In genomic region chr17:36647598-36647997, GRCh38 we compare ENCODE assay signal across 24 cellular contexts. TPM values are rescaled to one million over a fixed set of nuclear protein-coding genes. Genes with fewer than 3 reads are reported as not detected.
DNase-seq lines count a peak whose midpoint lies in the region; ATAC-seq and TF ChIP-seq lines count a peak whose summit lies in the region.
"Had no signal": no experiment of that assay in that cellular context is flagged by ENCODE, and none has a peak within 500 bp of the region (broad histone marks: within the 10 kb centered on the region; RNA-seq: fewer than 3 reads in every experiment).

No MANE protein-coding gene starts in this region.

- H3K4me1 Mint-ChIP-seq in endodermal cell = peaks cover 14% of the 10 kb centered on the region

- H3K27ac ChIP-seq in cardiac muscle cell = no peak overlapping the region
- no peak overlapping the region for H3K27ac ChIP-seq in endodermal cell (ENCODE audit: low read depth, low read length)
- H3K27ac ChIP-seq: BLaER1, colonic mucosa, RWPE1, transverse colon had no signal

- no peaks in the 10 kb centered on the region for H3K36me3 Mint-ChIP-seq in endodermal cell (ENCODE audit: low read depth)
- H3K36me3 Mint-ChIP-seq: activated naive CD8-positive, alpha-beta T cell treated with anti-CD3 and anti-CD28 coated beads, Interleukin-2, amount 10 ng/mL, durations not matched to agents 7 days and 5 days; natural killer cell had no signal

- peaks cover 23% of the 10 kb centered on the region for H3K27me3 ChIP-seq in cardiac muscle cell
- peaks cover 23% of the 10 kb centered on the region for H3K27me3 ChIP-seq in endodermal cell (ENCODE audit: control insufficient read depth, insufficient read depth, low read length, poor library complexity, severe bottlenecking)

- no peak for ATAC-seq in Right ventricle myocardium superior (ENCODE audit: poor library complexity)
- no peak for ATAC-seq in HG03439 (IDR thresholded peaks at IDR 0.05; ENCODE audit: unreplicated experiment)
- ATAC-seq: natural killer cell; sciatic nerve; stimulated activated naive CD8-positive, alpha-beta T cell treated with anti-CD3 and anti-CD28 coated beads, Interleukin-15, amount 100 ng/mL, for 72 hours had no signal

- TF ChIP-seq CTCF in cardiac muscle cell (IDR thresholded peaks at IDR 0.05; ENCODE audit: low read depth, low read length) (peak; percentile 16), endodermal cell (conservative IDR thresholded peaks at IDR 0.05) (peak; percentile 76)

- no peaks in the 10 kb centered on the region for H3K4me1 ChIP-seq in cardiac muscle cell (ENCODE audit: low read depth)
- no peaks in the 10 kb centered on the region for H3K4me1 ChIP-seq in endodermal cell (ENCODE audit: control insufficient read depth, insufficient read depth, low read length)

- H3K36me3 ChIP-seq in cardiac muscle cell (no peaks in the 10 kb centered on the region), endodermal cell (ENCODE audit: control insufficient read depth, insufficient read depth, low read length) (no peaks in the 10 kb centered on the region)
- H3K36me3 ChIP-seq: BLaER1, colonic mucosa, transverse colon had no signal

- H3K9me3 Mint-ChIP-seq in endodermal cell = no peaks in the 10 kb centered on the region
- H3K9me3 Mint-ChIP-seq: activated CD4-positive, alpha-beta memory T cell treated with anti-CD3 and anti-CD28 coated beads, Interleukin-2, amount 10 ng/mL, durations not matched to agents 7 days and 5 days; activated naive CD8-positive, alpha-beta T cell treated with anti-CD3 and anti-CD28 coated beads, Interleukin-2, amount 10 ng/mL, durations not matched to agents 7 days and 5 days; HFFc6; natural killer cell; stimulated activated naive CD8-positive, alpha-beta T cell treated with anti-CD3 and anti-CD28 coated beads, Interleukin-15, amount 100 ng/mL, for 72 hours had no signal

- H3K4me3 ChIP-seq in cardiac muscle cell = no peak overlapping the region
- no peak overlapping the region for H3K4me3 ChIP-seq in endodermal cell (ENCODE audit: low read length)
- H3K4me3 ChIP-seq: BLaER1, colonic mucosa, transverse colon had no signal

- H3K4me3 Mint-ChIP-seq in endodermal cell = no peak overlapping the region
- H3K4me3 Mint-ChIP-seq: activated CD4-positive, alpha-beta memory T cell treated with anti-CD3 and anti-CD28 coated beads, Interleukin-2, amount 10 ng/mL, durations not matched to agents 7 days and 5 days; activated naive CD8-positive, alpha-beta T cell treated with anti-CD3 and anti-CD28 coated beads, Interleukin-2, amount 10 ng/mL, durations not matched to agents 7 days and 5 days; HFFc6; natural killer cell; stimulated activated naive CD8-positive, alpha-beta T cell treated with anti-CD3 and anti-CD28 coated beads, Interleukin-15, amount 100 ng/mL, for 72 hours had no signal

- no peak overlapping the region for H3K27ac Mint-ChIP-seq in endodermal cell
- H3K27ac Mint-ChIP-seq: activated CD4-positive, alpha-beta memory T cell treated with anti-CD3 and anti-CD28 coated beads, Interleukin-2, amount 10 ng/mL, durations not matched to agents 7 days and 5 days; activated naive CD8-positive, alpha-beta T cell treated with anti-CD3 and anti-CD28 coated beads, Interleukin-2, amount 10 ng/mL, durations not matched to agents 7 days and 5 days; HFFc6; natural killer cell; stimulated activated naive CD8-positive, alpha-beta T cell treated with anti-CD3 and anti-CD28 coated beads, Interleukin-15, amount 100 ng/mL, for 72 hours had no signal

- intact Hi-C loops in Right ventricle myocardium superior (cut with DNase I) = no loop called here

- H3K9me3 ChIP-seq in cardiac muscle cell (ENCODE audit: low read depth) = no peaks in the 10 kb centered on the region
- no peaks in the 10 kb centered on the region for H3K9me3 ChIP-seq in endodermal cell (ENCODE audit: control insufficient read depth, low read length)
- H3K9me3 ChIP-seq: BLaER1, colonic mucosa, transverse colon had no signal

- no peak for DNase-seq in cardiac muscle cell (ENCODE audit: low read depth in 1 of 2, low spot score in 1 of 2)
- DNase-seq in Right ventricle myocardium superior = no peak
- DNase-seq in NCI-H82 treated with DMSO at 0.1 percent for 48 hours (lab: John Stamatoyannopoulos, UW; ENCODE audit: unreplicated experiment) = peak; percentile 10
- DNase-seq in endodermal cell = peak; percentile 88
- no peak for DNase-seq in NCI-H446 (lab: John Stamatoyannopoulos, UW)
- DNase-seq in DMS153 treated with DMSO at 0.1 percent for 48 hours (lab: John Stamatoyannopoulos, UW; ENCODE audit: unreplicated experiment) = no peak
- DNase-seq in kidney glomerular epithelial cell (lab: John Stamatoyannopoulos, UW) = no peak
- DNase-seq: activated CD4-positive, alpha-beta memory T cell treated with anti-CD3 and anti-CD28 coated beads, Interleukin-2, amount 10 ng/mL, durations not matched to agents 7 days and 5 days; activated CD4-positive, CD25-positive, alpha-beta regulatory T cell; activated effector memory CD4-positive, alpha-beta T cell treated with Interleukin-2 at 50 U/mL for 16 hours; activated naive CD8-positive, alpha-beta T cell treated with anti-CD3 and anti-CD28 coated beads, Interleukin-2, amount 10 ng/mL, durations not matched to agents 7 days and 5 days; colonic mucosa; HFFc6; natural killer cell; NCI-H1092; NCI-H2081; NCI-H524 treated with DMSO at 0.1 percent for 48 hours; stimulated activated naive CD8-positive, alpha-beta T cell treated with anti-CD3 and anti-CD28 coated beads, Interleukin-15, amount 100 ng/mL, for 72 hours; T-helper 9 cell; transverse colon had no signal

- H3K27me3 Mint-ChIP-seq in endodermal cell (ENCODE audit: insufficient read depth) = peaks cover 43% of the 10 kb centered on the region

- H3K9ac ChIP-seq in endodermal cell (ENCODE audit: extremely low read depth, low read length, poor library complexity, severe bottlenecking) = no peak overlapping the region
- H3K9ac ChIP-seq: BLaER1 had no signal

- 41 to 50% methylated on average over 2 to 4 of the region's 4 CpGs for WGBS in endodermal cell (ENCODE audit: insufficient coverage in 1 of 2, insufficient read length in 1 of 2), 2 experiments

RNA-seq across cellular contexts. Expression of gene MRM1, which starts 46.2 kb away (rescaled TPM):
- total RNA-seq in cardiac muscle cell (8.9 and 9.5 TPM in 2 replicates), Right ventricle myocardium superior (8.3 TPM), endodermal cell (10 to 100 TPM; 10.7 to 11.4 TPM)
- 8.9 and 10.0 TPM in 2 replicates for polyA plus RNA-seq in cardiac muscle cell
- polyA plus RNA-seq in endodermal cell (2013, experiment 1 of 2) = 2.4 TPM
- polyA plus RNA-seq in endodermal cell (2013, experiment 2 of 2) = 1.7 TPM

RNA-seq across cellular contexts. Expression of gene DHRS11, which starts 55.9 kb away (rescaled TPM):
- total RNA-seq in cardiac muscle cell (21.9 and 26.6 TPM in 2 replicates), Right ventricle myocardium superior (13.9 TPM), endodermal cell (10 to 100 TPM; 25.5 to 28.5 TPM)
- polyA plus RNA-seq in cardiac muscle cell = 23.7 and 25.0 TPM in 2 replicates
- polyA plus RNA-seq in endodermal cell (2013, experiment 1 of 2) = 20.2 TPM
- 19.2 TPM for polyA plus RNA-seq in endodermal cell (2013, experiment 2 of 2)

Comparison
In these comparisons a context has a peak if more than half of its experiments do, and no peak if none do; other contexts are left out.
1. DNase-seq: peak in NCI-H82 treated with DMSO at 0.1 percent for 48 hours (single experiment) and endodermal cell (single experiment); none in cardiac muscle cell (0 of 2), Right ventricle myocardium superior (single experiment), NCI-H446 (0 of 2), DMS153 treated with DMSO at 0.1 percent for 48 hours (single experiment) and kidney glomerular epithelial cell (single experiment).